Comparison of ENCODE assay signal across 9 cellular contexts in genomic region chr19:55341191-55342043, GRCh38. TPM values are rescaled to one million over a fixed set of nuclear protein-coding genes. Genes with fewer than 3 reads are reported as not detected.
A peak's percentile ranks its signal among the peaks of the same experiment; 100 is the strongest.
DNase-seq lines count a peak whose midpoint lies in the region; TF ChIP-seq lines count a peak whose summit lies in the region.
"Had no signal": no experiment of that assay in that cellular context is flagged by ENCODE, and none has a peak within 500 bp of the region (broad histone marks: within the 10 kb centered on the region; RNA-seq: fewer than 3 reads in every experiment).

No MANE protein-coding gene starts in this region.

- WGBS in mesodermal cell (ENCODE audit: insufficient coverage in 2 of 2), 2 experiments, result 72 to 82% methylated on average over 22 to 24 of the region's 36 CpGs

- H3K4me1 ChIP-seq in mesodermal cell (ENCODE audit: control insufficient read depth, insufficient read depth, low read length, poor library complexity, severe bottlenecking), result peaks cover 12% of the 10 kb centered on the region

- H3K36me3 ChIP-seq in mesodermal cell (ENCODE audit: control insufficient read depth, insufficient read depth, low read length), result peaks cover 36% of the 10 kb centered on the region

- DNase-seq in GM13976 (ENCODE audit: low spot score) (peak; percentile 94), NCI-H2196 (lab: John Stamatoyannopoulos, UW; ENCODE audit: unreplicated experiment) (peak; percentile 92), ecto neural progenitor cell (ENCODE audit: low spot score) (peak; percentile 90), ureter (ENCODE audit: low spot score) (no peak), hippocampal formation (lab: John Stamatoyannopoulos, UW) (no peak)
- peak; percentile 42 to 66 for DNase-seq in activated CD4-positive, alpha-beta T cell treated with anti-CD3 and anti-CD28 coated beads for 24 hours (ENCODE audit: low read depth in 2 of 2)
- peak; percentile 84 for DNase-seq in stimulated activated CD8-positive, alpha-beta memory T cell treated with anti-CD3 and anti-CD28 coated beads, Interleukin-4, amount 100 ng/mL, for 48 hours

- in situ Hi-C loops in GM13976 (cut with MboI; ENCODE audit: low sequenced_read_pairs, unreplicated experiment), result no loop called here

- no peaks in the 10 kb centered on the region for H3K9me3 ChIP-seq in mesodermal cell (ENCODE audit: control insufficient read depth, low read length)

- peak overlapping the region; percentile 77 for H3K4me3 ChIP-seq in mesodermal cell (ENCODE audit: extremely low read depth, insufficient read depth, low read length, poor library complexity, severe bottlenecking)

- no peak for TF ChIP-seq CTCF in GM13976 (IDR thresholded peaks at IDR 0.05; ENCODE audit: borderline replicate concordance, control extremely low read depth, extremely low read depth, insufficient read depth, missing control alignments)

- H3K27ac ChIP-seq in mesodermal cell (ENCODE audit: low read depth, low read length, severe bottlenecking), result no peak overlapping the region

RNA-seq across cellular contexts. Expression of gene KMT5C, which starts 1.7 kb away (rescaled TPM):
- polyA plus RNA-seq in mesodermal cell (2013, experiment 1 of 2), result 28.9 TPM
- 23.8 TPM for polyA plus RNA-seq in mesodermal cell (2013, experiment 2 of 2)
- 12.0 TPM for total RNA-seq in ureter

RNA-seq across cellular contexts. Expression of gene COX6B2, which starts 13.1 kb away (rescaled TPM):
- 5.6 TPM for polyA plus RNA-seq in mesodermal cell (2013, experiment 1 of 2)
- 1.2 TPM for polyA plus RNA-seq in mesodermal cell (2013, experiment 2 of 2)
- total RNA-seq in ureter, result 3.7 TPM

RNA-seq across cellular contexts. Expression of gene TMEM150B, which starts 16.3 kb away (rescaled TPM):
- polyA plus RNA-seq in mesodermal cell (2013, experiment 1 of 2), result not detected
- not detected for polyA plus RNA-seq in mesodermal cell (2013, experiment 2 of 2)
- 1.9 TPM for total RNA-seq in ureter

RNA-seq across cellular contexts. Expression of gene GARIN5B, which starts 21.6 kb away (rescaled TPM):
- polyA plus RNA-seq in mesodermal cell (2013, experiment 1 of 2), result 0.44 TPM
- polyA plus RNA-seq in mesodermal cell (2013, experiment 2 of 2), result 0.20 TPM
- not detected for total RNA-seq in ureter
- polyA plus RNA-seq: esophagus had no signal

RNA-seq across cellular contexts. Expression of gene IL11, which starts 28.8 kb away (rescaled TPM):
- polyA plus RNA-seq in mesodermal cell (2013, experiment 1 of 2), result 33.4 TPM
- 27.1 TPM for polyA plus RNA-seq in mesodermal cell (2013, experiment 2 of 2)
- not detected for total RNA-seq in ureter

Comparison
In these comparisons a context has a peak if more than half of its experiments do, and no peak if none do; other contexts are left out.
1. DNase-seq: peak in GM13976 (single experiment), NCI-H2196 (single experiment), activated CD4-positive, alpha-beta T cell treated with anti-CD3 and anti-CD28 coated beads for 24 hours (2 of 2), ecto neural progenitor cell (single experiment) and stimulated activated CD8-positive, alpha-beta memory T cell treated with anti-CD3 and anti-CD28 coated beads, Interleukin-4, amount 100 ng/mL, for 48 hours (single experiment); none in ureter (single experiment) and hippocampal formation (0 of 2).